Comparison of ENCODE assay signal across 1 cellular context in the genomic region with DNA sequence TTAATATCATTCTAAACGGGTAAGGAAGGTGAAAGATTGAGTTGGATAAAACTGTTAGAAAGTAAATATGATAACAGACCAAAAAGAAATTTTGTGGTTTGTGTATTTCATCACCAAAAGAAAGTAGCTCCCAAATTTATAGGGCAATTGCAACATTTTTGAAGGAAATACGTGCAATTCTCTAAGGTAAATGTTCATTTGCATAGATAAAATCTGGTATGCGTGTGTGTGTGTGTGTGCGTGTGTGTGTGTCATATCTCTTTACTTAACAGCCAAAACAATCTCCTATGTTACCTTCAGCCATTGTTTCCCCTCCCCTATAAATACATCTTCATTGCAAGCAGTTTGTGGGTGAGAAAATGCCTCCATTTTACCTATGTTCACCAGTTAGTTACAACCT.
TF ChIP-seq lines count a peak whose summit lies in the region.

No MANE protein-coding gene starts in this region.

TF ChIP-seq in GM12878, 131 proteins besides CTCF, POLR2A, EP300 and RAD21 (continued from another document):
- TF ChIP-seq POU2F2 (IDR thresholded peaks at IDR 0.05; ENCODE audit: borderline replicate concordance, low read depth, low read length), result peak; percentile 49; the same call in 1 of the 3 replicates
